ENCODE assay signal across 1 cellular context in genomic region chr13:48318714-48319457, GRCh38.
TF ChIP-seq lines count a peak whose summit lies in the region.

No MANE protein-coding gene starts in this region.

TF ChIP-seq in GM12878, 131 proteins besides CTCF, POLR2A, EP300 and RAD21 (continued from another document):
- TF ChIP-seq REST (IDR thresholded peaks at IDR 0.05; ENCODE audit: low read depth, low read length) (no peak), ZBED1 (IDR thresholded peaks at IDR 0.05; ENCODE audit: borderline replicate concordance) (no peak), RAD51 (IDR thresholded peaks at IDR 0.05) (no peak)
